7 cellular contexts compared by ENCODE assay signal in genomic region chr12:51951843-51952722, GRCh38. TPM values are rescaled to one million over a fixed set of nuclear protein-coding genes. Genes with fewer than 3 reads are reported as not detected.
A peak's percentile ranks its signal among the peaks of the same experiment; 100 is the strongest.
DNase-seq lines count a peak whose midpoint lies in the region; ATAC-seq, FAIRE-seq and TF ChIP-seq lines count a peak whose summit lies in the region.

No MANE protein-coding gene starts in this region.

- H3K27ac Mint-ChIP-seq in astrocyte (ENCODE audit: unreplicated experiment), result no peak overlapping the region

- no peak for TF ChIP-seq CTCF in astrocyte (IDR thresholded peaks at IDR 0.05; ENCODE audit: insufficient read depth, low read depth, low read length)

- H3K9me3 Mint-ChIP-seq in astrocyte (ENCODE audit: unreplicated experiment), result peaks cover 8% of the 10 kb centered on the region

- peaks cover 3% of the 10 kb centered on the region for H3K36me3 Mint-ChIP-seq in astrocyte (ENCODE audit: low read depth, unreplicated experiment)

- H3K4me2 ChIP-seq in astrocyte (ENCODE audit: low read length), result peak overlapping the region; percentile 99

- peaks cover 38% of the 10 kb centered on the region for H4K20me1 ChIP-seq in astrocyte (ENCODE audit: insufficient read depth, low read length)

- H3K27ac ChIP-seq in astrocyte (ENCODE audit: low read depth, low read length), result peak overlapping the region; percentile 50
- peak overlapping the region; percentile 49 to 63 for H3K27ac ChIP-seq in small intestine (ENCODE audit: low read depth in 1 of 2, low read length in 1 of 2)

- WGBS in small intestine, 3 donors, result 1 to 3% (median 2%) methylated on average over 34 to 50 of the region's 50 CpGs

- H3K27me3 Mint-ChIP-seq in astrocyte (ENCODE audit: low read depth, unreplicated experiment), result peaks cover 29% of the 10 kb centered on the region

- H3K4me1 Mint-ChIP-seq in astrocyte (ENCODE audit: low read depth, unreplicated experiment), result peaks cover 15% of the 10 kb centered on the region

- H3K4me3 ChIP-seq in MG63 (peak overlapping the region; percentile 83), astrocyte (ENCODE audit: insufficient read depth, low read depth, low read length) (peak overlapping the region; percentile 79), small intestine (ENCODE audit: low read depth in 1 of 2, low read length in 2 of 2) (peak overlapping the region; percentile 82 to 86)

- peaks cover 18% of the 10 kb centered on the region for H3K27me3 ChIP-seq in MG63
- peaks cover 17% of the 10 kb centered on the region for H3K27me3 ChIP-seq in astrocyte (ENCODE audit: insufficient read depth, low read length)
- no peaks in the 10 kb centered on the region for H3K27me3 ChIP-seq in small intestine (ENCODE audit: control insufficient read depth in 2 of 2, insufficient read depth in 2 of 2, low read length in 2 of 2)

- H3K79me2 ChIP-seq in astrocyte (ENCODE audit: insufficient read depth, low read length), result peaks cover 53% of the 10 kb centered on the region

- H3K4me1 ChIP-seq in astrocyte (ENCODE audit: insufficient read depth, low read length), result peaks cover 11% of the 10 kb centered on the region
- H3K4me1 ChIP-seq in small intestine (ENCODE audit: control insufficient read depth in 2 of 2, insufficient read depth in 1 of 2, low read depth in 1 of 2, low read length in 1 of 2), result peaks cover 5 to 6% of the 10 kb centered on the region in 2 donors

- H3K9me3 ChIP-seq in MG63 (no peaks in the 10 kb centered on the region), astrocyte (ENCODE audit: insufficient read depth, low read depth, low read length) (no peaks in the 10 kb centered on the region), small intestine (ENCODE audit: control insufficient read depth, low read depth) (no peaks in the 10 kb centered on the region)

- no peaks in the 10 kb centered on the region for H3K36me3 ChIP-seq in MG63
- H3K36me3 ChIP-seq in astrocyte (ENCODE audit: insufficient read depth, low read length), result no peaks in the 10 kb centered on the region
- H3K36me3 ChIP-seq in small intestine (ENCODE audit: control insufficient read depth in 2 of 2, insufficient read depth in 2 of 2, low read length in 2 of 2), result no peaks in the 10 kb centered on the region

- peak overlapping the region; percentile 91 for H3K9ac ChIP-seq in astrocyte (ENCODE audit: low read length)

- H3K4me3 Mint-ChIP-seq in astrocyte (ENCODE audit: unreplicated experiment), result peak overlapping the region; percentile 87

- ATAC-seq in GM18511 (IDR thresholded peaks at IDR 0.05; ENCODE audit: unreplicated experiment) (peak; percentile 21), GM19395 (IDR thresholded peaks at IDR 0.05; ENCODE audit: unreplicated experiment) (no peak)

- DNase-seq in MG63 (no peak), astrocyte (ENCODE audit: low read depth) (no peak), iPS-NIHi11 (ENCODE audit: low spot score) (peak; percentile 34), small intestine (no peak), AG08395 (ENCODE audit: low spot score) (no peak)

- peak overlapping the region; percentile 70 for H2AFZ ChIP-seq in astrocyte (ENCODE audit: low read depth, low read length)

- FAIRE-seq in astrocyte (lab: Jason Lieb, UNC) (no peak), small intestine (lab: Jason Lieb, UNC) (no peak)

RNA-seq across cellular contexts. Expression of gene ACVR1B, which starts 0.6 kb away (rescaled TPM):
- total RNA-seq in MG63 (2014; rRNA removed; shearing (Covaris generic); ENCODE audit: low replicate concordance), result 0.57 and 1.9 TPM in 2 replicates
- total RNA-seq in astrocyte, result 13.8 and 15.4 TPM in 2 replicates
- 10 to 100 TPM; 11.6 to 27.9 (median 15.0) TPM for polyA plus RNA-seq in small intestine

RNA-seq across cellular contexts. Expression of gene ACVRL1, which starts 44.8 kb away (rescaled TPM):
- total RNA-seq in MG63 (2014; rRNA removed; shearing (Covaris generic); ENCODE audit: low replicate concordance), result 0.52 and 1.4 TPM in 2 replicates
- total RNA-seq in astrocyte, result 0.95 and 1.3 TPM in 2 replicates
- polyA plus RNA-seq in small intestine, result 10 to 100 TPM in 1 of 3 donors, 1 to 10 TPM in 1, under 1 TPM in 1; 0.89 to 44.2 (median 4.6) TPM

RNA-seq across cellular contexts. Expression of gene TAMALIN, which starts 54.7 kb away (rescaled TPM):
- total RNA-seq in MG63 (2014; rRNA removed; shearing (Covaris generic); ENCODE audit: low replicate concordance), result 1.4 and 2.0 TPM in 2 replicates
- 9.6 and 12.4 TPM in 2 replicates for total RNA-seq in astrocyte
- polyA plus RNA-seq in small intestine, result 10 to 100 TPM in 2 of 3 donors, 1 to 10 TPM in 1; 3.8 to 32.5 (median 13.2) TPM
